9 cellular contexts compared by ENCODE assay signal in genomic region chr11:115659061-115659963, GRCh38.
DNase-seq lines count a peak whose midpoint lies in the region; ATAC-seq and TF ChIP-seq lines count a peak whose summit lies in the region.
"Had no signal": no experiment of that assay in that cellular context is flagged by ENCODE, and none has a peak within 500 bp of the region (broad histone marks: within the 10 kb centered on the region; RNA-seq: fewer than 3 reads in every experiment).

No MANE protein-coding gene starts in this region.

- H3K27me3 Mint-ChIP-seq in progenitor cell of endocrine pancreas, result peaks cover 78% of the 10 kb centered on the region

- intact Hi-C loops in head of caudate nucleus (cut with DNase I), result no loop called here

- no peaks in the 10 kb centered on the region for H3K9me3 Mint-ChIP-seq in progenitor cell of endocrine pancreas (ENCODE audit: low read depth)

- peak overlapping the region; percentile 69 for H3K4me3 Mint-ChIP-seq in progenitor cell of endocrine pancreas (ENCODE audit: low read depth)
- H3K4me3 Mint-ChIP-seq: activated CD8-positive, alpha-beta memory T cell treated with anti-CD3 and anti-CD28 coated beads, Interleukin-2, amount 10 ng/mL, durations not matched to agents 7 days and 5 days had no signal

- peaks cover 2% of the 10 kb centered on the region for H3K36me3 Mint-ChIP-seq in progenitor cell of endocrine pancreas (ENCODE audit: insufficient read depth)
- H3K36me3 Mint-ChIP-seq: activated CD8-positive, alpha-beta memory T cell treated with anti-CD3 and anti-CD28 coated beads, Interleukin-2, amount 10 ng/mL, durations not matched to agents 7 days and 5 days had no signal

- H3K4me1 Mint-ChIP-seq in progenitor cell of endocrine pancreas (ENCODE audit: low read depth), result peaks cover 18% of the 10 kb centered on the region
- H3K4me1 Mint-ChIP-seq: activated CD8-positive, alpha-beta memory T cell treated with anti-CD3 and anti-CD28 coated beads, Interleukin-2, amount 10 ng/mL, durations not matched to agents 7 days and 5 days had no signal

- TF ChIP-seq CTCF in progenitor cell of endocrine pancreas (IDR thresholded peaks at IDR 0.05; ENCODE audit: unreplicated experiment), result no peak

- H3K27ac Mint-ChIP-seq in progenitor cell of endocrine pancreas, result no peak overlapping the region
- H3K27ac Mint-ChIP-seq: activated CD8-positive, alpha-beta memory T cell treated with anti-CD3 and anti-CD28 coated beads, Interleukin-2, amount 10 ng/mL, durations not matched to agents 7 days and 5 days had no signal

- ATAC-seq in GM19328 (IDR thresholded peaks at IDR 0.05; ENCODE audit: unreplicated experiment), result no peak
- ATAC-seq: activated CD8-positive, alpha-beta memory T cell treated with anti-CD3 and anti-CD28 coated beads, Interleukin-2, amount 10 ng/mL, durations not matched to agents 7 days and 5 days had no signal

- DNase-seq in Daoy (ENCODE audit: low read depth) (peak; percentile 64), NCI-H774 (lab: John Stamatoyannopoulos, UW) (peak; percentile 61), head of caudate nucleus (peak in 30 of 42 donors; percentile 13 to 69 (median 51)), progenitor cell of endocrine pancreas (ENCODE audit: low spot score, unreplicated experiment) (peak; percentile 33), GOT3 (lab: John Stamatoyannopoulos, UW) (no peak), epidermal melanocyte (ENCODE audit: insufficient read length, low spot score) (no peak), mesenteric fat pad (ENCODE audit: low spot score) (no peak)
- DNase-seq: activated CD8-positive, alpha-beta memory T cell treated with anti-CD3 and anti-CD28 coated beads, Interleukin-2, amount 10 ng/mL, durations not matched to agents 7 days and 5 days had no signal

Comparison
In these comparisons a context has a peak if more than half of its experiments do, and no peak if none do; other contexts are left out.
1. DNase-seq: peak in Daoy (single experiment), NCI-H774 (single experiment), head of caudate nucleus (30 of 42) and progenitor cell of endocrine pancreas (single experiment); none in GOT3 (single experiment), epidermal melanocyte (single experiment) and mesenteric fat pad (single experiment).